In genomic region chr10:124626759-124627380, GRCh38 we compare ENCODE assay signal across 8 cellular contexts.
DNase-seq lines count a peak whose midpoint lies in the region; ATAC-seq lines count a peak whose summit lies in the region.

No MANE protein-coding gene starts in this region.

- ATAC-seq in activated CD4-positive, alpha-beta T cell treated with anti-CD3 and anti-CD28 coated beads for 36 hours: peak; percentile 75
- ATAC-seq in HG03432 (IDR thresholded peaks at IDR 0.05; ENCODE audit: unreplicated experiment): peak; percentile 81
- ATAC-seq in naive thymus-derived CD8-positive, alpha-beta T cell: peak; percentile 77 to 80

- intact Hi-C loops in activated CD4-positive, alpha-beta T cell treated with anti-CD3 and anti-CD28 coated beads for 36 hours (cut with DNase I, micrococcal nuclease): loop anchor here in 1 of 2 experiments (1.0 to 5.0 kb wide), 2 partner anchors 91 to 200 kb away; no protein-coding TSS in a partner anchor

- peak overlapping the region; percentile 6 for H3K27ac Mint-ChIP-seq in activated CD4-positive, alpha-beta T cell treated with anti-CD3 and anti-CD28 coated beads for 36 hours
- peak overlapping the region; percentile 59 for H3K27ac Mint-ChIP-seq in activated T-cell treated with anti-CD3 and anti-CD28 coated beads, Interleukin-2, amount 50 U/mL, for 24 hours
- peak overlapping the region; percentile 55 to 90 (median 74) for H3K27ac Mint-ChIP-seq in naive thymus-derived CD8-positive, alpha-beta T cell

- H3K36me3 Mint-ChIP-seq in activated CD4-positive, alpha-beta T cell treated with anti-CD3 and anti-CD28 coated beads for 36 hours (ENCODE audit: low read depth): peaks cover 7% of the 10 kb centered on the region
- peaks cover 16% of the 10 kb centered on the region for H3K36me3 Mint-ChIP-seq in activated T-cell treated with anti-CD3 and anti-CD28 coated beads, Interleukin-2, amount 50 U/mL, for 24 hours (ENCODE audit: low read depth)
- peaks cover 0 to 2% (median 1%) of the 10 kb centered on the region in 3 donors for H3K36me3 Mint-ChIP-seq in naive thymus-derived CD8-positive, alpha-beta T cell

- DNase-seq in activated CD4-positive, alpha-beta T cell treated with anti-CD3 and anti-CD28 coated beads for 36 hours: peak; percentile 70
- no peak for DNase-seq in activated CD4-positive, alpha-beta T cell treated with anti-CD3 and anti-CD28 coated beads for 1 hour
- peak; percentile 71 for DNase-seq in activated T-cell treated with anti-CD3 and anti-CD28 coated beads, Interleukin-2, amount 50 U/mL, for 24 hours
- peak in 7 of 10 donors; percentile 25 to 72 (median 35) for DNase-seq in naive thymus-derived CD8-positive, alpha-beta T cell
- DNase-seq in retina: no peak
- DNase-seq in NOMO-1 (lab: John Stamatoyannopoulos, UW; ENCODE audit: unreplicated experiment in 2 of 2): no peak
- no peak for DNase-seq in NCI-H1048 (lab: John Stamatoyannopoulos, UW)

- CTCF ChIA-PET in activated CD4-positive, alpha-beta T cell treated with anti-CD3 and anti-CD28 coated beads for 36 hours (lab: Charles Lee): interaction anchor here (0.8 to 1.6 kb wide), 5 partner anchors 8 to 130 kb away, joined by 3 to 9 read pairs (median 3); no protein-coding TSS in a partner anchor

- no peak overlapping the region for H3K4me3 Mint-ChIP-seq in activated CD4-positive, alpha-beta T cell treated with anti-CD3 and anti-CD28 coated beads for 36 hours
- peak overlapping the region; percentile 18 for H3K4me3 Mint-ChIP-seq in activated T-cell treated with anti-CD3 and anti-CD28 coated beads, Interleukin-2, amount 50 U/mL, for 24 hours
- H3K4me3 Mint-ChIP-seq in naive thymus-derived CD8-positive, alpha-beta T cell: peak overlapping the region; percentile 28 to 74 (median 58)

- H3K4me1 Mint-ChIP-seq in activated CD4-positive, alpha-beta T cell treated with anti-CD3 and anti-CD28 coated beads for 36 hours: peaks cover 38% of the 10 kb centered on the region
- peaks cover 50% of the 10 kb centered on the region for H3K4me1 Mint-ChIP-seq in activated T-cell treated with anti-CD3 and anti-CD28 coated beads, Interleukin-2, amount 50 U/mL, for 24 hours (ENCODE audit: low read depth)
- peaks cover 24 to 75% (median 46%) of the 10 kb centered on the region in 4 donors for H3K4me1 Mint-ChIP-seq in naive thymus-derived CD8-positive, alpha-beta T cell

- peaks cover 2% of the 10 kb centered on the region for H3K27me3 Mint-ChIP-seq in activated CD4-positive, alpha-beta T cell treated with anti-CD3 and anti-CD28 coated beads for 36 hours
- no peaks in the 10 kb centered on the region for H3K27me3 Mint-ChIP-seq in activated T-cell treated with anti-CD3 and anti-CD28 coated beads, Interleukin-2, amount 50 U/mL, for 24 hours
- H3K27me3 Mint-ChIP-seq in naive thymus-derived CD8-positive, alpha-beta T cell: no peaks in the 10 kb centered on the region

- no peaks in the 10 kb centered on the region for H3K9me3 Mint-ChIP-seq in activated CD4-positive, alpha-beta T cell treated with anti-CD3 and anti-CD28 coated beads for 36 hours (ENCODE audit: low read depth)
- no peaks in the 10 kb centered on the region for H3K9me3 Mint-ChIP-seq in activated T-cell treated with anti-CD3 and anti-CD28 coated beads, Interleukin-2, amount 50 U/mL, for 24 hours
- no peaks in the 10 kb centered on the region for H3K9me3 Mint-ChIP-seq in naive thymus-derived CD8-positive, alpha-beta T cell

- POLR2A ChIA-PET in activated CD4-positive, alpha-beta T cell treated with anti-CD3 and anti-CD28 coated beads for 36 hours (lab: Charles Lee): interaction anchor here (0.6 kb wide), 1 partner anchor 91 kb away, joined by 3 read pairs; no protein-coding TSS in a partner anchor
- POLR2A ChIA-PET in naive thymus-derived CD8-positive, alpha-beta T cell (lab: Charles Lee): interaction anchor here (1.0 to 2.1 kb wide), 12 partner anchors 8 to 115 kb away, joined by 3 to 10 read pairs (median 4); no protein-coding TSS in a partner anchor

Comparison
In these comparisons a context has a peak if more than half of its experiments do, and no peak if none do; other contexts are left out.
1. DNase-seq: peak in activated CD4-positive, alpha-beta T cell treated with anti-CD3 and anti-CD28 coated beads for 36 hours (single experiment), activated T-cell treated with anti-CD3 and anti-CD28 coated beads, Interleukin-2, amount 50 U/mL, for 24 hours (single experiment) and naive thymus-derived CD8-positive, alpha-beta T cell (7 of 10); none in activated CD4-positive, alpha-beta T cell treated with anti-CD3 and anti-CD28 coated beads for 1 hour (single experiment), retina (single experiment), NOMO-1 (0 of 2) and NCI-H1048 (single experiment).
2. H3K27ac Mint-ChIP-seq: peak in every context shown above with its lines; median percentile 74 in naive thymus-derived CD8-positive, alpha-beta T cell; 59 in activated T-cell treated with anti-CD3 and anti-CD28 coated beads, Interleukin-2, amount 50 U/mL, for 24 hours; 6 in activated CD4-positive, alpha-beta T cell treated with anti-CD3 and anti-CD28 coated beads for 36 hours.
3. Peak in every context shown above with its lines, with median percentiles within 50 percentile points of each other: ATAC-seq.